ENCODE assay signal across 8 cellular contexts in the genomic region with DNA sequence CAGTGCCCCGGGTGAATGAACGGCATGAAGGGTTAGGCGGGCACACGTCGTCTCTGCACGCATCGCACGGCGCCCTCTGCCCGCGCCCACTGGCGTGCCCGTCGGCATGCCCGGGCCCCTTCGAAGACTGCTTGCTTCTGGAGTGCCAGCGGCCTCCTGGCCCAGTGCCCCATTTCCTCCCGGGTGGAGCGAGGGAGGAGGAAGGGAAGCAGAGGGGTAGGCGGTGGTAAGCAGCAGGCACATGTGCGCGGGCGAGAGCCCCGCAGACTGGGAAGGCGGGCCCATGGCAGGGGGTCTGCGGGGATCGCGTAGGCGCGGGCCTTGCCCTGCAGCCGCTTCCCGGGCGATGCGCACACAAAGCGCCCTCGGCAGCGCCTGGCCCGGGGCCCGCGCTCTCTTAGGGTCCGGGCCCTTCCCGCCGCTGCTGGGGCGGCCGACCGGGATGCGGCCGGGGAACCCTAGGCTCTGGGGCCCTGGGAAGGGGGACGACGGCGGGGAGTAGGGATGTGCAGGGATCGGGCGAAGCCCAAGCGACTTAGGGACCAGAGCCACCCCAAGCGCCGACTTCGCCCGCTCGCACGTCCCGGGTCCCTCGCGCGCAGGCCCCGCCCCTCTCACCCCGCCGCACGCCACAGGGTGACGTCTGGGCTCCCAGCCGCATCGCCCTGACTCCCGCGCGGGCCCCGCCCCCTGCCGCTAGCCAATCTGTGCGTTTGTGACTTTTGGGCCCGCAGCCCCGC.
A peak's percentile ranks its signal among the peaks of the same experiment; 100 is the strongest.
DNase-seq lines count a peak whose midpoint lies in the region; ATAC-seq and TF ChIP-seq lines count a peak whose summit lies in the region.

No MANE protein-coding gene starts in this region.

- peaks cover 6% of the 10 kb centered on the region for H3K36me3 Mint-ChIP-seq in activated naive CD4-positive, alpha-beta T cell treated with anti-CD3 and anti-CD28 coated beads, Interleukin-2, amount 50 U/mL, for 24 hours

- peak; percentile 71 for TF ChIP-seq POLR2A in NB4 (IDR thresholded peaks at IDR 0.05; ENCODE audit: extremely low read depth, insufficient read length)

- no peak for TF ChIP-seq CTCF in NB4 (IDR thresholded peaks at IDR 0.05; ENCODE audit: low read depth, low read length)

- DNase-seq in EH (ENCODE audit: low read depth) (peak; percentile 69), NB4 (ENCODE audit: low read depth) (no peak), head of caudate nucleus (peak in 36 of 42 donors; percentile 22 to 94 (median 53)), pons (ENCODE audit: low spot score) (peak; percentile 23), kidney glomerular epithelial cell (lab: John Stamatoyannopoulos, UW) (no peak)

- H3K27me3 Mint-ChIP-seq in activated naive CD4-positive, alpha-beta T cell treated with anti-CD3 and anti-CD28 coated beads, Interleukin-2, amount 50 U/mL, for 24 hours = no peaks in the 10 kb centered on the region

- peak overlapping the region; percentile 74 for H3K4me3 Mint-ChIP-seq in activated naive CD4-positive, alpha-beta T cell treated with anti-CD3 and anti-CD28 coated beads, Interleukin-2, amount 50 U/mL, for 24 hours

- H3K27ac Mint-ChIP-seq in activated naive CD4-positive, alpha-beta T cell treated with anti-CD3 and anti-CD28 coated beads, Interleukin-2, amount 50 U/mL, for 24 hours = peak overlapping the region; percentile 51

- peak overlapping the region; percentile 38 for H3K4me3 ChIP-seq in NB4 (ENCODE audit: low read depth, low read length)

- H3K4me1 Mint-ChIP-seq in activated naive CD4-positive, alpha-beta T cell treated with anti-CD3 and anti-CD28 coated beads, Interleukin-2, amount 50 U/mL, for 24 hours = peaks cover 15% of the 10 kb centered on the region

- H3K9me3 Mint-ChIP-seq in activated naive CD4-positive, alpha-beta T cell treated with anti-CD3 and anti-CD28 coated beads, Interleukin-2, amount 50 U/mL, for 24 hours = no peaks in the 10 kb centered on the region

- peak; percentile 2 for ATAC-seq in GM21529 (IDR thresholded peaks at IDR 0.05; ENCODE audit: unreplicated experiment)
- ATAC-seq in GM18517 (IDR thresholded peaks at IDR 0.05; ENCODE audit: unreplicated experiment) = no peak

- intact Hi-C loops in head of caudate nucleus (cut with DNase I) = loop anchor here (10.0 kb wide), 1 partner anchor 157 kb away; no protein-coding TSS in a partner anchor

Comparison
In these comparisons a context has a peak if more than half of its experiments do, and no peak if none do; other contexts are left out.
1. DNase-seq: peak in EH (single experiment), head of caudate nucleus (36 of 42) and pons (single experiment); none in NB4 (single experiment) and kidney glomerular epithelial cell (single experiment).